1 cellular context compared by ENCODE assay signal in the genomic region with DNA sequence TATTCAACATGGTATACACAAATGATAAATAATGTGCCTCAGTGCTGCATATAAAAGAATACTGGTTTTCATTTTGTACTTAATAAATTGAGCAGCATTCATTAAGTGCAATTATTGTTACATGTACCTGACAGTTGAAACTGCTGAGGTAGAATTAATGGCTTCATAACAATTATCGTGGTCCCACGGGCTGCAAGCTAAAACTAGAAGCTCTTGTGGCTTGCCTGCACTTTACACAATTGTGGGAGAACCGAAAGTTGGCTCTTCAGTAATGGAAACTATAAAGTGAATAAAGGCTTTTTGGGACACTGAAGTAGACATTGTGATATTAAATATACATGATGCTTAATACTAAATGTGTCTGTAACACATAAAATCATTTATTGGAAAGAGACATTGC.
TF ChIP-seq lines count a peak whose summit lies in the region.

No MANE protein-coding gene starts in this region.

TF ChIP-seq in endothelial cell of umbilical vein, 7 proteins besides CTCF, POLR2A, EP300 and RAD21 (continued from another document):
- no peak for TF ChIP-seq JUN (IDR thresholded peaks at IDR 0.05; ENCODE audit: borderline replicate concordance, insufficient read depth, insufficient read length, low read depth)
- TF ChIP-seq, protein P1, sequence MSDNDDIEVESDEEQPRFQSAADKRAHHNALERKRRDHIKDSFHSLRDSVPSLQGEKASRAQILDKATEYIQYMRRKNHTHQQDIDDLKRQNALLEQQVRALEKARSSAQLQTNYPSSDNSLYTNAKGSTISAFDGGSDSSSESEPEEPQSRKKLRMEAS (IDR thresholded peaks at IDR 0.05; ENCODE audit: insufficient read depth, insufficient read length): no peak
